ENCODE assay signal across 2 cellular contexts in genomic region chr6:31170987-31171671, GRCh38.
A peak's percentile ranks its signal among the peaks of the same experiment; 100 is the strongest.
TF ChIP-seq lines count a peak whose summit lies in the region.

No MANE protein-coding gene starts in this region.

TF ChIP-seq in HEK293, 187 proteins besides CTCF, POLR2A, EP300 and RAD21:
- no peak for TF ChIP-seq ZNF623 (tag by site-specific recombination; IDR thresholded peaks at IDR 0.05)
- no peak for TF ChIP-seq ZNF302 (tag by site-specific recombination; IDR thresholded peaks at IDR 0.05; ENCODE audit: low read depth)
- TF ChIP-seq TCF7L2 (IDR thresholded peaks at IDR 0.05; ENCODE audit: borderline replicate concordance, low read depth, low read length) = no peak
- no peak for TF ChIP-seq GLIS1 (tag by site-specific recombination; IDR thresholded peaks at IDR 0.05)
- TF ChIP-seq ZFHX2 (tag by site-specific recombination; conservative IDR thresholded peaks at IDR 0.05) = peak; percentile 37
- TF ChIP-seq ZBTB20 (tag by site-specific recombination; IDR thresholded peaks at IDR 0.05) = no peak
- no peak for TF ChIP-seq ZNF501 (tag by site-specific recombination; IDR thresholded peaks at IDR 0.05)
- no peak for TF ChIP-seq OSR2 (tag by site-specific recombination; IDR thresholded peaks at IDR 0.05)
- TF ChIP-seq EGR2 (tag by site-specific recombination; IDR thresholded peaks at IDR 0.05; ENCODE audit: low read depth) = peak; percentile 32; the same call in 1 of the 2 replicates
- peak; percentile 91 for TF ChIP-seq KLF1 (tag by site-specific recombination; IDR thresholded peaks at IDR 0.05)
- no peak for TF ChIP-seq ZNF629 (tag by site-specific recombination; IDR thresholded peaks at IDR 0.05)

TF ChIP-seq in H1, 55 proteins besides CTCF, POLR2A, EP300 and RAD21:
- no peak for TF ChIP-seq SP4 (IDR thresholded peaks at IDR 0.05; ENCODE audit: low read length)
- TF ChIP-seq GTF2F1 (IDR thresholded peaks at IDR 0.05; ENCODE audit: borderline replicate concordance, low read depth, low read length) = no peak
- TF ChIP-seq TAF7 (optimal IDR thresholded peaks at IDR 0.05; ENCODE audit: borderline replicate concordance, low read depth, low read length) = no peak
- TF ChIP-seq EGR1 (IDR thresholded peaks at IDR 0.05; ENCODE audit: borderline replicate concordance, low read depth, low read length) = no peak
- TF ChIP-seq ATF2 (IDR thresholded peaks at IDR 0.05; ENCODE audit: low read length) = no peak
- TF ChIP-seq CBX8 (IDR thresholded peaks at IDR 0.05; ENCODE audit: borderline replicate concordance, low read depth, low read length) = no peak
